8 cellular contexts compared by ENCODE assay signal in genomic region chr11:66070604-66071325, GRCh38. TPM values are rescaled to one million over a fixed set of nuclear protein-coding genes. Genes with fewer than 3 reads are reported as not detected.
DNase-seq lines count a peak whose midpoint lies in the region; ATAC-seq, FAIRE-seq and TF ChIP-seq lines count a peak whose summit lies in the region.

No MANE protein-coding gene starts in this region.

- no peaks in the 10 kb centered on the region for H3K27me3 Mint-ChIP-seq in activated naive CD4-positive, alpha-beta T cell treated with anti-CD3 and anti-CD28 coated beads, Interleukin-2, amount 10 ng/mL, durations not matched to agents 7 days and 5 days
- no peaks in the 10 kb centered on the region for H3K27me3 Mint-ChIP-seq in osteocyte (ENCODE audit: unreplicated experiment)

- H3K9me3 Mint-ChIP-seq in activated naive CD4-positive, alpha-beta T cell treated with anti-CD3 and anti-CD28 coated beads, Interleukin-2, amount 10 ng/mL, durations not matched to agents 7 days and 5 days = no peaks in the 10 kb centered on the region
- no peaks in the 10 kb centered on the region for H3K9me3 Mint-ChIP-seq in osteocyte (ENCODE audit: unreplicated experiment)

- H3K4me1 Mint-ChIP-seq in activated naive CD4-positive, alpha-beta T cell treated with anti-CD3 and anti-CD28 coated beads, Interleukin-2, amount 10 ng/mL, durations not matched to agents 7 days and 5 days = peaks cover 67% of the 10 kb centered on the region
- H3K4me1 Mint-ChIP-seq in osteocyte (ENCODE audit: unreplicated experiment) = peaks cover 42% of the 10 kb centered on the region

- ATAC-seq in GM18907 (IDR thresholded peaks at IDR 0.05; ENCODE audit: unreplicated experiment) (peak; percentile 18), GM18870 (IDR thresholded peaks at IDR 0.05; ENCODE audit: unreplicated experiment) (no peak)

- H3K27ac Mint-ChIP-seq in activated naive CD4-positive, alpha-beta T cell treated with anti-CD3 and anti-CD28 coated beads, Interleukin-2, amount 10 ng/mL, durations not matched to agents 7 days and 5 days = peak overlapping the region; percentile 95
- H3K27ac Mint-ChIP-seq in osteocyte (ENCODE audit: unreplicated experiment) = peak overlapping the region; percentile 71

- no peak for TF ChIP-seq CTCF in osteocyte (IDR thresholded peaks at IDR 0.05)

- peak; percentile 16 for FAIRE-seq in HTR-8/SVneo (lab: Jason Lieb, UNC)

- DNase-seq in AG08396 (ENCODE audit: low spot score) = peak; percentile 50
- DNase-seq in HTR-8/SVneo (ENCODE audit: insufficient read length, low spot score) = no peak
- peak; percentile 47 for DNase-seq in activated naive CD4-positive, alpha-beta T cell treated with anti-CD3 and anti-CD28 coated beads, Interleukin-2, amount 10 ng/mL, durations not matched to agents 7 days and 5 days
- peak in 33 of 42 donors; percentile 31 to 76 (median 49) for DNase-seq in head of caudate nucleus
- peak; percentile 85 for DNase-seq in osteocyte (ENCODE audit: extremely low spot score, unreplicated experiment)
- no peak for DNase-seq in central memory CD4-positive, alpha-beta T cell

- peak overlapping the region; percentile 98 for H3K4me3 Mint-ChIP-seq in activated naive CD4-positive, alpha-beta T cell treated with anti-CD3 and anti-CD28 coated beads, Interleukin-2, amount 10 ng/mL, durations not matched to agents 7 days and 5 days
- peak overlapping the region; percentile 88 for H3K4me3 Mint-ChIP-seq in osteocyte (ENCODE audit: unreplicated experiment)

- intact Hi-C loops in head of caudate nucleus (cut with DNase I) = no loop called here

- peaks cover 67% of the 10 kb centered on the region for H3K36me3 Mint-ChIP-seq in activated naive CD4-positive, alpha-beta T cell treated with anti-CD3 and anti-CD28 coated beads, Interleukin-2, amount 10 ng/mL, durations not matched to agents 7 days and 5 days
- peaks cover 37% of the 10 kb centered on the region for H3K36me3 Mint-ChIP-seq in osteocyte (ENCODE audit: unreplicated experiment)

- CTCF ChIA-PET in activated naive CD4-positive, alpha-beta T cell treated with anti-CD3 and anti-CD28 coated beads, Interleukin-2, amount 10 ng/mL, durations not matched to agents 7 days and 5 days (lab: Charles Lee) = interaction anchor here (0.6 to 8.9 kb wide), 8 partner anchors 9 to 151 kb away, joined by 4 to 89 read pairs (median 4); no protein-coding TSS in a partner anchor

RNA-seq across cellular contexts. Expression of gene PACS1, which starts 0.7 kb away (rescaled TPM):
- total RNA-seq in osteocyte = 83.8 and 84.9 TPM in 2 replicates

RNA-seq across cellular contexts. Expression of gene SF3B2, which starts 18.6 kb away (rescaled TPM):
- total RNA-seq in osteocyte = 193 and 198 TPM in 2 replicates

RNA-seq across cellular contexts. Expression of gene GAL3ST3, which starts 21.8 kb away (rescaled TPM):
- 0.71 and 0.94 TPM in 2 replicates for total RNA-seq in osteocyte

RNA-seq across cellular contexts. Expression of gene CATSPER1, which starts 44.5 kb away (rescaled TPM):
- total RNA-seq in osteocyte = 0.54 and 1.1 TPM in 2 replicates

RNA-seq across cellular contexts. Expression of gene CST6, which starts 59.0 kb away (rescaled TPM):
- not detected in 2 replicates for total RNA-seq in osteocyte

Comparison
In these comparisons a context has a peak if more than half of its experiments do, and no peak if none do; other contexts are left out.
1. DNase-seq: peak in AG08396 (single experiment), activated naive CD4-positive, alpha-beta T cell treated with anti-CD3 and anti-CD28 coated beads, Interleukin-2, amount 10 ng/mL, durations not matched to agents 7 days and 5 days (single experiment), head of caudate nucleus (33 of 42) and osteocyte (single experiment); none in HTR-8/SVneo (single experiment) and central memory CD4-positive, alpha-beta T cell (single experiment).